20 cellular contexts compared by ENCODE assay signal in genomic region chr11:118636569-118637290, GRCh38. TPM values are rescaled to one million over a fixed set of nuclear protein-coding genes. Genes with fewer than 3 reads are reported as not detected.
"Had no signal": no experiment of that assay in that cellular context is flagged by ENCODE, and none has a peak within 500 bp of the region (broad histone marks: within the 10 kb centered on the region; RNA-seq: fewer than 3 reads in every experiment).

No MANE protein-coding gene starts in this region.

- H3K4me1 Mint-ChIP-seq: activated naive CD8-positive, alpha-beta T cell treated with anti-CD3 and anti-CD28 coated beads, Interleukin-2, amount 50 U/mL, for 24 hours had no signal

- H3K36me3 Mint-ChIP-seq: memory B cell had no signal

- H3K27me3 ChIP-seq: thyroid gland, uterus had no signal

- H3K4me3 ChIP-seq: psoas muscle, thyroid gland, uterus had no signal

- H3K36me3 ChIP-seq: uterus had no signal

- DNase-seq: activated CD4-positive, alpha-beta T cell treated with anti-CD3 and anti-CD28 coated beads for 1 hour; activated CD8-positive, alpha-beta T cell treated with anti-CD3 and anti-CD28 coated beads for 36 hours; activated naive CD4-positive, alpha-beta T cell treated with Interleukin-2 at 50 U/mL for 16 hours; activated naive CD8-positive, alpha-beta T cell treated with anti-CD3 and anti-CD28 coated beads, Interleukin-2, amount 50 U/mL, for 24 hours; effector memory CD8-positive, alpha-beta T cell; occipital lobe; psoas muscle; stimulated activated CD4-positive, alpha-beta T cell treated with anti-CD3 and anti-CD28 coated beads, Interleukin-15, amount 100 ng/mL, for 24 hours; stimulated activated CD4-positive, alpha-beta T cell treated with anti-CD3 and anti-CD28 coated beads, Interleukin-4, amount 100 ng/mL, for 24 hours; stimulated activated naive CD8-positive, alpha-beta T cell treated with anti-CD3 and anti-CD28 coated beads, Interleukin-15, amount 100 ng/mL, for 72 hours; T-helper 2 cell; uterus had no signal

- H3K27ac Mint-ChIP-seq: activated CD8-positive, alpha-beta T cell treated with anti-CD3 and anti-CD28 coated beads for 36 hours; activated naive CD8-positive, alpha-beta T cell treated with anti-CD3 and anti-CD28 coated beads, Interleukin-2, amount 50 U/mL, for 24 hours; activated T-helper 1 cell treated with anti-CD3 and anti-CD28 coated beads, Interleukin-12 subunit alpha, Interleukin-12 subunit beta, Interleukin-2, Interleukin-4 antibody, amounts not matched to agents 30 ng/mL and 10 ng/mL and 1 ng/mL, durations not matched to agents 14 hours and 24 hours and 36 hours; dendritic cell treated with granulocyte-macrophage colony-stimulating factor and Interleukin-4, amounts not matched to agents 40 ng/mL and 50 ng/mL, for 4 days; effector memory CD8-positive, alpha-beta T cell; memory B cell had no signal

- H3K9me3 Mint-ChIP-seq: activated CD8-positive, alpha-beta T cell treated with anti-CD3 and anti-CD28 coated beads for 36 hours; activated naive CD8-positive, alpha-beta T cell treated with anti-CD3 and anti-CD28 coated beads, Interleukin-2, amount 50 U/mL, for 24 hours; activated T-helper 1 cell treated with anti-CD3 and anti-CD28 coated beads, Interleukin-12 subunit alpha, Interleukin-12 subunit beta, Interleukin-2, Interleukin-4 antibody, amounts not matched to agents 30 ng/mL and 10 ng/mL and 1 ng/mL, durations not matched to agents 14 hours and 24 hours and 36 hours; dendritic cell treated with granulocyte-macrophage colony-stimulating factor and Interleukin-4, amounts not matched to agents 40 ng/mL and 50 ng/mL, for 4 days; effector memory CD8-positive, alpha-beta T cell; memory B cell; nephron; stimulated activated naive CD8-positive, alpha-beta T cell treated with anti-CD3 and anti-CD28 coated beads, Interleukin-15, amount 100 ng/mL, for 72 hours had no signal

- ATAC-seq: activated CD8-positive, alpha-beta T cell treated with anti-CD3 and anti-CD28 coated beads for 36 hours; activated naive CD8-positive, alpha-beta T cell treated with anti-CD3 and anti-CD28 coated beads, Interleukin-2, amount 50 U/mL, for 24 hours; effector memory CD8-positive, alpha-beta T cell; psoas muscle; SK-N-SH treated with all-trans-retinoic acid at 6 μM for 48 hours; stimulated activated naive CD8-positive, alpha-beta T cell treated with anti-CD3 and anti-CD28 coated beads, Interleukin-15, amount 100 ng/mL, for 72 hours had no signal

- H3K9me3 ChIP-seq: psoas muscle, thyroid gland, uterus had no signal

- H3K27me3 Mint-ChIP-seq: activated CD8-positive, alpha-beta T cell treated with anti-CD3 and anti-CD28 coated beads for 36 hours; activated naive CD8-positive, alpha-beta T cell treated with anti-CD3 and anti-CD28 coated beads, Interleukin-2, amount 50 U/mL, for 24 hours; stimulated activated naive CD8-positive, alpha-beta T cell treated with anti-CD3 and anti-CD28 coated beads, Interleukin-15, amount 100 ng/mL, for 72 hours had no signal

- H3K4me3 Mint-ChIP-seq: activated CD8-positive, alpha-beta T cell treated with anti-CD3 and anti-CD28 coated beads for 36 hours; activated naive CD8-positive, alpha-beta T cell treated with anti-CD3 and anti-CD28 coated beads, Interleukin-2, amount 50 U/mL, for 24 hours; activated T-helper 1 cell treated with anti-CD3 and anti-CD28 coated beads, Interleukin-12 subunit alpha, Interleukin-12 subunit beta, Interleukin-2, Interleukin-4 antibody, amounts not matched to agents 30 ng/mL and 10 ng/mL and 1 ng/mL, durations not matched to agents 14 hours and 24 hours and 36 hours; dendritic cell treated with granulocyte-macrophage colony-stimulating factor and Interleukin-4, amounts not matched to agents 40 ng/mL and 50 ng/mL, for 4 days; effector memory CD8-positive, alpha-beta T cell; memory B cell; nephron; stimulated activated naive CD8-positive, alpha-beta T cell treated with anti-CD3 and anti-CD28 coated beads, Interleukin-15, amount 100 ng/mL, for 72 hours had no signal

- H3K27ac ChIP-seq: epithelial cell of prostate, uterus had no signal

RNA-seq across cellular contexts. Expression of gene TREH, which starts 42.7 kb away (rescaled TPM):
- total RNA-seq: activated CD8-positive, alpha-beta T cell treated with anti-CD3 and anti-CD28 coated beads for 36 hours; activated T-helper 1 cell treated with anti-CD3 and anti-CD28 coated beads, Interleukin-12 subunit alpha, Interleukin-12 subunit beta, Interleukin-2, Interleukin-4 antibody, amounts not matched to agents 30 ng/mL and 10 ng/mL and 1 ng/mL, durations not matched to agents 14 hours and 24 hours and 36 hours; fibroblast of villous mesenchyme; occipital lobe; psoas muscle; thyroid gland; uterus had no signal
